ENCODE assay signal across 12 cellular contexts in the genomic region with DNA sequence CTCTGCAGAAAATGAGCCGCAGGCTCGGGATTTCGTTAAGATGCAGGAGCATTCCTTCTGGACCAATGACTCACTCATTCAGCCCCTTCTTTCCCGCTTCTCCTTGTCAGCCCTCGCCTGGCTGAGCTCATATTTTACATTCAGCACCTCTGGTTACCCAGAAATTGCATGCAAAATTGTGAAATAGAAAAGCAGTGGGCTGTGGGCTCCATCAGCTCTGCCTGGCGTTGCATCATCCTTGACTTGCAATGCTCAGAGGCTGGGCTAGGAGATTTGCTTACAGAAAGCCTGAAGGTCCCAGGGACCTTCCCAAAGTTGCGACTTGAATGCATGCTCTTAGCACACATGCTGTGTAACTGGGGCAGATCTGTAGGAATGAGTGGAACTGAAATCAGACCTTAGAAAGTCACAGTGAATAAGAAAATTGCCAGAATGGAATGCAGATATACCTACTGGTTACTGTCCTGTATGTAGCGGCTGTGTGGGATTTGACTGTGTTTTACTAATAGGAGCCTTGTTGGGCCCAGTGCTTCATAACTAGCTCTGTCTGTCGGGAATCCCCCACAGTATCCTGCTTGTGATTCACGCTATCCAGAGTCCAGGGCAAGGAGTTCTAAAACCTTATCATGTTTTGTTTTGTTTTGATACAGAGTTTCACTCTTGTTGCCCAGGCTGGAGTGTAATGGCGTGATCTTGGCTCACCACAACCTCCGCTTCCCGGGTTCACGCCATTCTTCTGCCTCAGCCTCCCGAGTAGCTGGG.
A peak's percentile ranks its signal among the peaks of the same experiment; 100 is the strongest.
DNase-seq lines count a peak whose midpoint lies in the region; TF ChIP-seq lines count a peak whose summit lies in the region.
"Had no signal": no experiment of that assay in that cellular context is flagged by ENCODE, and none has a peak within 500 bp of the region (broad histone marks: within the 10 kb centered on the region; RNA-seq: fewer than 3 reads in every experiment).

No MANE protein-coding gene starts in this region.

- no peaks in the 10 kb centered on the region for H3K27me3 Mint-ChIP-seq in mesothelial cell of epicardium (ENCODE audit: low read depth)

- peaks cover 11% of the 10 kb centered on the region for H3K36me3 Mint-ChIP-seq in mesothelial cell of epicardium

- TF ChIP-seq EP300 in ovary (IDR thresholded peaks at IDR 0.05), result no peak

- 75 to 84% (median 79%) methylated on average over 15 of the region's 15 CpGs for WGBS in ovary, 3 donors

- H3K27me3 ChIP-seq in ovary, result no peaks in the 10 kb centered on the region
- H3K27me3 ChIP-seq: colonic mucosa had no signal

- peak overlapping the region; percentile 85 for H3K27ac Mint-ChIP-seq in mesothelial cell of epicardium

- TF ChIP-seq CTCF in cardiac fibroblast (IDR thresholded peaks at IDR 0.05; ENCODE audit: low read depth, low read length) (no peak), mesothelial cell of epicardium (IDR thresholded peaks at IDR 0.05; ENCODE audit: unreplicated experiment) (no peak), ovary (IDR thresholded peaks at IDR 0.05) (no peak)

- peaks cover 11% of the 10 kb centered on the region for H3K9me3 Mint-ChIP-seq in mesothelial cell of epicardium

- H3K27ac ChIP-seq in ovary, result no peak overlapping the region
- H3K27ac ChIP-seq: colonic mucosa had no signal

- peaks cover 15% of the 10 kb centered on the region for H3K4me1 Mint-ChIP-seq in mesothelial cell of epicardium

- DNase-seq in AG20443 (ENCODE audit: low spot score) (peak; percentile 89), Kasumi-1 (lab: John Stamatoyannopoulos, UW) (peak; percentile 37 to 51), cardiac fibroblast (ENCODE audit: low read depth in 2 of 2) (peak; percentile 91 to 98), mesothelial cell of epicardium (ENCODE audit: low spot score in 2 of 2, unreplicated experiment in 2 of 2) (no peak), ovary (no peak), COLO829 (ENCODE audit: low spot score) (no peak), NCI-H1048 (lab: John Stamatoyannopoulos, UW) (no peak), RKO (ENCODE audit: low spot score) (no peak)
- DNase-seq: activated CD8-positive, alpha-beta memory T cell treated with anti-CD3 and anti-CD28 coated beads for 24 hours; colonic mucosa; left colon; stimulated activated CD4-positive, alpha-beta T cell treated with anti-CD3 and anti-CD28 coated beads, Interleukin-4, amount 100 ng/mL, for 1 hour had no signal

- no peak for TF ChIP-seq POLR2A in ovary (IDR thresholded peaks at IDR 0.05)

- intact Hi-C loops in ovary (cut with DNase I), result no loop called here

- no peaks in the 10 kb centered on the region for H3K4me1 ChIP-seq in ovary (ENCODE audit: insufficient read depth)
- H3K4me1 ChIP-seq: colonic mucosa had no signal

- no peak overlapping the region for H3K4me3 Mint-ChIP-seq in mesothelial cell of epicardium

- no peaks in the 10 kb centered on the region for H3K36me3 ChIP-seq in ovary
- H3K36me3 ChIP-seq: colonic mucosa had no signal

- no peaks in the 10 kb centered on the region for H3K9me3 ChIP-seq in ovary
- H3K9me3 ChIP-seq: colonic mucosa had no signal

- H3K4me3 ChIP-seq in cardiac fibroblast (replicated peaks in 1 of 2; ENCODE audit: low read depth in 2 of 2, low read length in 2 of 2) (no peak overlapping the region), ovary (no peak overlapping the region)
- H3K4me3 ChIP-seq: colonic mucosa had no signal

Comparison
In these comparisons a context has a peak if more than half of its experiments do, and no peak if none do; other contexts are left out.
1. DNase-seq: peak in AG20443 (single experiment), Kasumi-1 (2 of 2) and cardiac fibroblast (2 of 2); none in mesothelial cell of epicardium (0 of 2), ovary (0 of 5), COLO829 (single experiment), NCI-H1048 (single experiment) and RKO (single experiment).